In the genomic region with DNA sequence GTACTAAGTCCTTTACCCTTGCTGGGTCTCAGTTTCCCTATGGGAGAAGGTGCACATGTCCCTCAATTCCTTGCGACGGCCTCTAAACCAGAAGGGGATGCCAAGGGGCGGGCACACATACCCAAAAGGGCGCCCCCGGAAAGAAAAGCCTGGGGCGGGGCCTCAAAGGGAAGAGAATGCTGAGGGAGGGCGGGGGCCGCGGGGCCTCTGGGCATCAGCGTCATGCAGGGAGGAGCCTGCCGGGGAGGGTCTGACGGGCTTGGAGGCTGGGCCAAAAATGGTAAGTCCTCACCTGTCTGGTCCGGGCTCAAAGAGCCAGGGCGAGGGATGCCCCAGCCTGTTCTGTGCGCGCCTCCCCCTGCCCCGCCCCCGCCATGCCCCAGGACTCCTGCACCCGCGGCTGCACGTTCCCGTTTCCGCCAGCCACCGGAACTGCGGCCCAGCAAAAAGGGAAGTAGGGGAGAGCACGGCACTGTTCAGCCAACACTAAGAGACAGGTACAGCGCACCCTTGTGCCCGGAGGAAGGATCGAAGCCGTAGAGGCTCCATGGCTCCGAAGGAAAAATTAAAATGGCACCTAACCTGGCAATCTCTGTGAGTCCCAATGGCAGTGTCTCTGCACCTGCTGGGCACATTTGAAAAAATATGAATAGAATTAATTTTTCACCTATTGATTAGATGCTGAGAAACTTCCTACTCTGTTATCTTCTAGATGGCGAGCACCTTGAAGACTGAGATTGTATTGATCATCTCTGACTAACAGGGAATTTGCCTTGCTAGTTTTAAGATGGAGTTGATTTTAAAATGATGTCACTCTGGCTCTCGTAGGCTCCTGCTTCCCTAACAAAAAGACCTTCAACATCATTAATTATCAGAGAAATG, we compare ENCODE assay signal across 8 cellular contexts. TPM values are rescaled to one million over a fixed set of nuclear protein-coding genes. Genes with fewer than 3 reads are reported as not detected.
A peak's percentile ranks its signal among the peaks of the same experiment; 100 is the strongest.
DNase-seq lines count a peak whose midpoint lies in the region; ATAC-seq and TF ChIP-seq lines count a peak whose summit lies in the region.

DET1 (minus strand) TSS at position 434 of the 882 bp plus-strand sequence. CDS start 14,976 bp downstream, outside the sequence.

- H3K36me3 ChIP-seq in cardiac muscle cell: no peaks in the 10 kb centered on the region
- H3K36me3 ChIP-seq in parathyroid adenoma (ENCODE audit: control insufficient read depth, insufficient read depth, low read length): no peaks in the 10 kb centered on the region
- H3K36me3 ChIP-seq in transverse colon: no peaks in the 10 kb centered on the region

- H3K27me3 ChIP-seq in cardiac muscle cell (no peaks in the 10 kb centered on the region), parathyroid adenoma (ENCODE audit: control insufficient read depth, insufficient read depth, low read length) (no peaks in the 10 kb centered on the region), transverse colon (no peaks in the 10 kb centered on the region)

- H3K9me3 ChIP-seq in cardiac muscle cell (ENCODE audit: low read depth) (no peaks in the 10 kb centered on the region), parathyroid adenoma (ENCODE audit: control insufficient read depth, low read length) (no peaks in the 10 kb centered on the region), transverse colon (no peaks in the 10 kb centered on the region)

- peaks cover 19% of the 10 kb centered on the region for H3K4me1 Mint-ChIP-seq in activated naive CD8-positive, alpha-beta T cell treated with anti-CD3 and anti-CD28 coated beads, Interleukin-2, amount 10 ng/mL, durations not matched to agents 7 days and 5 days

- peak; percentile 98 for ATAC-seq in HG02678 (IDR thresholded peaks at IDR 0.05; ENCODE audit: unreplicated experiment)
- ATAC-seq in activated naive CD8-positive, alpha-beta T cell treated with anti-CD3 and anti-CD28 coated beads, Interleukin-2, amount 10 ng/mL, durations not matched to agents 7 days and 5 days (ENCODE audit: low read depth): peak; percentile 97

- peak within 1 kb of the TSS; percentile 88 for H3K4me3 Mint-ChIP-seq in activated naive CD8-positive, alpha-beta T cell treated with anti-CD3 and anti-CD28 coated beads, Interleukin-2, amount 10 ng/mL, durations not matched to agents 7 days and 5 days

- peak within 1 kb of the TSS; percentile 98 for H3K27ac ChIP-seq in cardiac muscle cell
- H3K27ac ChIP-seq in parathyroid adenoma: peak within 1 kb of the TSS; percentile 55
- H3K27ac ChIP-seq in transverse colon: peak within 1 kb of the TSS; percentile 87 to 93 (median 90)

- no peak for TF ChIP-seq EP300 in transverse colon (IDR thresholded peaks at IDR 0.05; ENCODE audit: low read depth)

- H3K9ac ChIP-seq in parathyroid adenoma: no peak within 1 kb of the TSS

- peak; percentile 84 for TF ChIP-seq CTCF in GM12873 (IDR thresholded peaks at IDR 0.05; ENCODE audit: insufficient read depth, low read depth, low read length, missing control alignments)
- TF ChIP-seq CTCF in cardiac muscle cell (IDR thresholded peaks at IDR 0.05; ENCODE audit: low read depth, low read length): peak; percentile 87
- TF ChIP-seq CTCF in parathyroid adenoma (IDR thresholded peaks at IDR 0.05): peak; percentile 66
- peak; percentile 68 to 73 (median 68) for TF ChIP-seq CTCF in transverse colon (IDR thresholded peaks at IDR 0.05)

- H3K4me1 ChIP-seq in cardiac muscle cell (ENCODE audit: low read depth) (peaks cover 40% of the 10 kb centered on the region), parathyroid adenoma (no peaks in the 10 kb centered on the region), transverse colon (peaks cover 0 to 14% (median 6%) of the 10 kb centered on the region in 4 donors)

- no peaks in the 10 kb centered on the region for H3K27me3 Mint-ChIP-seq in activated naive CD8-positive, alpha-beta T cell treated with anti-CD3 and anti-CD28 coated beads, Interleukin-2, amount 10 ng/mL, durations not matched to agents 7 days and 5 days

- in situ Hi-C loops in transverse colon (cut with MboI; ENCODE audit: low pct_ligation_motif_present in 1 of 4, low pct_unique_long_range_greater_than_20kb in 1 of 4, low sequenced_read_pairs in 3 of 4): no loop called here

- POLR2A ChIA-PET in activated naive CD8-positive, alpha-beta T cell treated with anti-CD3 and anti-CD28 coated beads, Interleukin-2, amount 10 ng/mL, durations not matched to agents 7 days and 5 days (lab: Charles Lee): no interaction called here

- intact Hi-C loops in transverse colon (cut with DNase I; ENCODE audit: low total_unique reads): no loop called here

- no peaks in the 10 kb centered on the region for H3K36me3 Mint-ChIP-seq in activated naive CD8-positive, alpha-beta T cell treated with anti-CD3 and anti-CD28 coated beads, Interleukin-2, amount 10 ng/mL, durations not matched to agents 7 days and 5 days

- H3K9me3 Mint-ChIP-seq in activated naive CD8-positive, alpha-beta T cell treated with anti-CD3 and anti-CD28 coated beads, Interleukin-2, amount 10 ng/mL, durations not matched to agents 7 days and 5 days: no peaks in the 10 kb centered on the region

- no peak for TF ChIP-seq POLR2A in transverse colon (IDR thresholded peaks at IDR 0.05)

- H3K27ac Mint-ChIP-seq in activated naive CD8-positive, alpha-beta T cell treated with anti-CD3 and anti-CD28 coated beads, Interleukin-2, amount 10 ng/mL, durations not matched to agents 7 days and 5 days: peak within 1 kb of the TSS; percentile 92

- H3K4me3 ChIP-seq in cardiac muscle cell (peak within 1 kb of the TSS; percentile 42), parathyroid adenoma (ENCODE audit: low read depth, low read length) (peak within 1 kb of the TSS; percentile 73), transverse colon (peak within 1 kb of the TSS; percentile 68 to 98 (median 85))

- DNase-seq in NCI-H1105 (lab: John Stamatoyannopoulos, UW): peak; percentile 91
- DNase-seq in SKM-1 (lab: John Stamatoyannopoulos, UW; ENCODE audit: unreplicated experiment): peak; percentile 88
- DNase-seq in activated naive CD8-positive, alpha-beta T cell treated with anti-CD3 and anti-CD28 coated beads, Interleukin-2, amount 10 ng/mL, durations not matched to agents 7 days and 5 days: peak; percentile 91
- peak; percentile 96 to 97 for DNase-seq in cardiac muscle cell (ENCODE audit: low read depth in 1 of 2, low spot score in 1 of 2)
- peak; percentile 95 for DNase-seq in transverse colon

- H3K79me2 ChIP-seq in parathyroid adenoma: no peaks in the 10 kb centered on the region

- WGBS in transverse colon (ENCODE audit: low coverage in 1 of 2), 2 donors: 4 to 18% methylated on average over 6 to 21 of the region's 33 CpGs

- H2AFZ ChIP-seq in parathyroid adenoma: peak within 1 kb of the TSS; percentile 79

- H3K4me2 ChIP-seq in parathyroid adenoma (ENCODE audit: low read length): peak within 1 kb of the TSS; percentile 68

RNA-seq across cellular contexts. Expression of gene DET1, which starts in this region (rescaled TPM):
- total RNA-seq in activated naive CD8-positive, alpha-beta T cell treated with anti-CD3 and anti-CD28 coated beads, Interleukin-2, amount 10 ng/mL, durations not matched to agents 7 days and 5 days: 1 to 10 TPM; 4.4 to 4.8 TPM
- total RNA-seq in cardiac muscle cell (12.7 and 18.0 TPM in 2 replicates), transverse colon (10 to 100 TPM in 2 of 4 donors, 1 to 10 TPM in 2; 1.8 to 11.1 (median 9.3) TPM)
- polyA plus RNA-seq in cardiac muscle cell: 10.6 and 13.6 TPM in 2 replicates

Comparison
In these comparisons a context has a peak if more than half of its experiments do, and no peak if none do; other contexts are left out.
1. Peak in every context shown above with its lines: DNase-seq, ATAC-seq, H3K4me3 ChIP-seq and H3K27ac ChIP-seq.